In the genomic region with DNA sequence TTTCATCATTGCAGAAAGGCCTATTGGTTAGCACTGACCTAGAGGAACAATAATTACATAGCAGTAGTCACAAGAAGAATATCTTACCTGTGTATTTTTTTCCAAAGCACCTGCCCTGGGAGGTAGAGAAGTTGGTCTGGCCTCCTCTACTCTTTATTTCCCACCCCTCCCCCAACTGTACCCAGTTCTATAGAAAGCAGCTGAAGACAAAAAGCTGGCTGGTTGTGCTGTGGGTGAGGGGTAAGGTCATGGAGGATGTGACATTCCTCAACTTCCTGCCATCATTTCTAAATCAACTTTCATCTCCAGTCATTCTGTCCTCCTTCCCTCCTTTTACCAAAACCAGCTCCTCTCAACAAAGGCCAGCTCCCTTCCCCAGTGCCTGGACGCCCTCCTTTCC, we compare ENCODE assay signal across 20 cellular contexts.
"Had no signal": no experiment of that assay in that cellular context is flagged by ENCODE, and none has a peak within 500 bp of the region (broad histone marks: within the 10 kb centered on the region; RNA-seq: fewer than 3 reads in every experiment).

No MANE protein-coding gene starts in this region.

- ATAC-seq: activated CD8-positive, alpha-beta T cell treated with anti-CD3 and anti-CD28 coated beads for 36 hours; activated T-helper 17 cell treated with anti-CD3 and anti-CD28 coated beads, Interleukin-2, amount 50 U/mL, for 72 hours; heart right ventricle; naive thymus-derived CD8-positive, alpha-beta T cell; stimulated activated naive B cell treated with anti-CD40 and anti-IgM and Interleukin-4, amounts not matched to agents 10 μg/mL and 1 μg/mL and 100 μg/mL, for 72 hours; upper lobe of right lung had no signal

- H3K36me3 ChIP-seq: esophagus squamous epithelium, heart right ventricle, sigmoid colon, spleen, thoracic aorta, upper lobe of right lung had no signal

- H3K27ac Mint-ChIP-seq: activated CD4-positive, alpha-beta T cell treated with anti-CD3 and anti-CD28 coated beads, Interleukin-2, amount 10 ng/mL, durations not matched to agents 24 days and 14 days; activated CD8-positive, alpha-beta T cell treated with anti-CD3 and anti-CD28 coated beads for 36 hours; activated naive CD8-positive, alpha-beta T cell treated with anti-CD3 and anti-CD28 coated beads for 36 hours; activated T-helper 17 cell treated with anti-CD3 and anti-CD28 coated beads, Interleukin-2, amount 50 U/mL, for 72 hours; dendritic cell treated with granulocyte-macrophage colony-stimulating factor and Interleukin-4, amounts not matched to agents 40 ng/mL and 50 ng/mL, for 4 days; naive thymus-derived CD8-positive, alpha-beta T cell; stimulated activated naive B cell treated with anti-CD40 and anti-IgM and Interleukin-4, amounts not matched to agents 10 μg/mL and 1 μg/mL and 100 μg/mL, for 72 hours had no signal

- H3K27me3 ChIP-seq: esophagus squamous epithelium, heart right ventricle, sigmoid colon, spleen, upper lobe of right lung had no signal

- H3K9me3 Mint-ChIP-seq: activated T-helper 17 cell treated with anti-CD3 and anti-CD28 coated beads, Interleukin-2, amount 50 U/mL, for 72 hours; dendritic cell treated with granulocyte-macrophage colony-stimulating factor and Interleukin-4, amounts not matched to agents 40 ng/mL and 50 ng/mL, for 4 days had no signal

- H3K4me1 Mint-ChIP-seq: activated T-helper 17 cell treated with anti-CD3 and anti-CD28 coated beads, Interleukin-2, amount 50 U/mL, for 72 hours had no signal

- H3K4me3 ChIP-seq: esophagus squamous epithelium, heart right ventricle, sigmoid colon, spleen, thoracic aorta, upper lobe of right lung had no signal

- H3K36me3 Mint-ChIP-seq: activated naive CD8-positive, alpha-beta T cell treated with anti-CD3 and anti-CD28 coated beads for 36 hours; stimulated activated naive B cell treated with anti-CD40 and anti-IgM and Interleukin-4, amounts not matched to agents 10 μg/mL and 1 μg/mL and 100 μg/mL, for 72 hours had no signal

- DNase-seq: activated CD4-positive, alpha-beta T cell treated with anti-CD3 and anti-CD28 coated beads, Interleukin-2, amount 10 ng/mL, durations not matched to agents 24 days and 14 days; activated CD8-positive, alpha-beta T cell treated with anti-CD3 and anti-CD28 coated beads for 36 hours; activated naive CD4-positive, alpha-beta T cell; activated naive CD8-positive, alpha-beta T cell treated with anti-CD3 and anti-CD28 coated beads for 36 hours; activated T-cell treated with anti-CD3 and anti-CD28 coated beads, Interleukin-2, amount 50 U/mL, for 1 hour; amniotic stem cell; effector memory CD4-positive, alpha-beta T cell; esophagus squamous epithelium; heart right ventricle; naive thymus-derived CD8-positive, alpha-beta T cell; occipital lobe; posterior cingulate gyrus; sigmoid colon; spleen; stimulated activated CD4-positive, alpha-beta T cell treated with anti-CD3 and anti-CD28 coated beads, Interleukin-4, amount 100 ng/mL, for 4 hours; stimulated activated naive B cell treated with anti-CD40 and anti-IgM and Interleukin-4, amounts not matched to agents 10 μg/mL and 1 μg/mL and 100 μg/mL, for 72 hours; upper lobe of right lung had no signal

- H3K4me3 Mint-ChIP-seq: activated CD4-positive, alpha-beta T cell treated with anti-CD3 and anti-CD28 coated beads, Interleukin-2, amount 10 ng/mL, durations not matched to agents 24 days and 14 days; activated CD8-positive, alpha-beta T cell treated with anti-CD3 and anti-CD28 coated beads for 36 hours; activated naive CD8-positive, alpha-beta T cell treated with anti-CD3 and anti-CD28 coated beads for 36 hours; activated T-helper 17 cell treated with anti-CD3 and anti-CD28 coated beads, Interleukin-2, amount 50 U/mL, for 72 hours; dendritic cell treated with granulocyte-macrophage colony-stimulating factor and Interleukin-4, amounts not matched to agents 40 ng/mL and 50 ng/mL, for 4 days; naive thymus-derived CD8-positive, alpha-beta T cell; stimulated activated naive B cell treated with anti-CD40 and anti-IgM and Interleukin-4, amounts not matched to agents 10 μg/mL and 1 μg/mL and 100 μg/mL, for 72 hours had no signal

- H3K4me1 ChIP-seq: esophagus squamous epithelium, heart right ventricle, sigmoid colon, upper lobe of right lung had no signal

- H3K27me3 Mint-ChIP-seq: stimulated activated naive B cell treated with anti-CD40 and anti-IgM and Interleukin-4, amounts not matched to agents 10 μg/mL and 1 μg/mL and 100 μg/mL, for 72 hours had no signal

- H3K9me3 ChIP-seq: esophagus squamous epithelium, heart right ventricle, sigmoid colon, thoracic aorta, upper lobe of right lung had no signal

- H3K27ac ChIP-seq: esophagus squamous epithelium, heart right ventricle, sigmoid colon, thoracic aorta, upper lobe of right lung had no signal
